In the genomic region with DNA sequence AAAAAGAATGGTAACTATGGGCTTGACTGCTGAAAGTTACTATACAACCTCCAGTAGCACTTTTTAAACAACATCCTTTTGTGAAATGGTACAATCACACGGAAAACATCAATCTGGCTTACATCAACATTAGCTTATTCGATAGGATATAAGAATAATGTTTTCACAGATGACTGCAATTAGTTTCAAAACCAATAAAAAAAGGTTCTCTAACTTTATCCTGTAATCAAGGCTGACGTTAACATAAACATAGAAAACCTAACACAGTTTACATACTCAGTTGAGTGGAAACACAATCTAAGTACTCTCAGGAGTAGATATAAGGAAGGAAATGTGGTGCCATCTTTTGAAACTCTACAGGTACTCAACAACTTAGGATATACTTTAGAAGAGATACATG, we compare ENCODE assay signal across 21 cellular contexts.
DNase-seq lines count a peak whose midpoint lies in the region; ATAC-seq, FAIRE-seq and TF ChIP-seq lines count a peak whose summit lies in the region.
"Had no signal": no experiment of that assay in that cellular context is flagged by ENCODE, and none has a peak within 500 bp of the region (broad histone marks: within the 10 kb centered on the region; RNA-seq: fewer than 3 reads in every experiment).

No MANE protein-coding gene starts in this region.

- H3K36me3 Mint-ChIP-seq in HFFc6 (ENCODE audit: low read depth), result peaks cover 5% of the 10 kb centered on the region
- no peaks in the 10 kb centered on the region for H3K36me3 Mint-ChIP-seq in activated CD4-positive, alpha-beta memory T cell treated with anti-CD3 and anti-CD28 coated beads for 36 hours

- ATAC-seq in K562 (no peak), HG03442 (IDR thresholded peaks at IDR 0.05; ENCODE audit: unreplicated experiment) (no peak)

- no peak for DNase-seq in D721Med (ENCODE audit: insufficient read length, low spot score)
- no peak for DNase-seq in K562 (ENCODE audit: extremely low read depth in 1 of 4, low spot score in 3 of 4)
- no peak for DNase-seq in keratinocyte (ENCODE audit: low read depth, low spot score)
- DNase-seq in HFFc6, result no peak
- DNase-seq in activated CD4-positive, alpha-beta memory T cell treated with anti-CD3 and anti-CD28 coated beads for 36 hours, result no peak
- DNase-seq in thyroid gland, result no peak
- DNase-seq: 8988T; BE2C; C1 segment of cervical spinal cord; Caco-2; CD4-positive, alpha-beta T cell; DMS153; DMS79; GF-D8; GOT3; H9; KG1 had no signal

- no peak overlapping the region for H3K27ac Mint-ChIP-seq in HFFc6
- no peak overlapping the region for H3K27ac Mint-ChIP-seq in activated CD4-positive, alpha-beta memory T cell treated with anti-CD3 and anti-CD28 coated beads for 36 hours
- H3K27ac Mint-ChIP-seq: CD4-positive, alpha-beta T cell; H9; IgD-negative memory B cell had no signal

- dilution Hi-C loops in keratinocyte (cut with MboI; ENCODE audit: extremely low pct_ligation_motif_present, low sequenced_read_pairs), result no loop called here

- TF ChIP-seq CTCF in D721Med (IDR thresholded peaks at IDR 0.05; ENCODE audit: insufficient read depth, missing control alignments), result no peak
- no peak for TF ChIP-seq CTCF in HEK293 (tag by site-specific recombination; IDR thresholded peaks at IDR 0.05)
- no peak for TF ChIP-seq CTCF in K562 (IDR thresholded peaks at IDR 0.05 in 2 of 3, conservative IDR thresholded peaks at IDR 0.05 in 1 of 3; ENCODE audit: insufficient read depth in 2 of 3, low read depth in 1 of 3, low read length in 3 of 3)
- TF ChIP-seq CTCF in keratinocyte (optimal IDR thresholded peaks at IDR 0.05 in 1 of 3, IDR thresholded peaks at IDR 0.05 in 1 of 3, conservative IDR thresholded peaks at IDR 0.05 in 1 of 3; ENCODE audit: extremely low read depth in 1 of 3, insufficient read depth in 2 of 3, low read length in 3 of 3), result no peak
- no peak for TF ChIP-seq CTCF in HFFc6 (IDR thresholded peaks at IDR 0.05)
- TF ChIP-seq CTCF in thyroid gland (IDR thresholded peaks at IDR 0.05), result no peak

- TF ChIP-seq RAD21 in K562 (CRISPR knock-in tag; conservative IDR thresholded peaks at IDR 0.05 in 1 of 2, IDR thresholded peaks at IDR 0.05 in 1 of 2), result no peak

- no peaks in the 10 kb centered on the region for H3K9me3 Mint-ChIP-seq in HFFc6
- H3K9me3 Mint-ChIP-seq in activated CD4-positive, alpha-beta memory T cell treated with anti-CD3 and anti-CD28 coated beads for 36 hours, result no peaks in the 10 kb centered on the region
- H3K9me3 Mint-ChIP-seq: CD4-positive, alpha-beta T cell; IgD-negative memory B cell had no signal

- H3K27me3 ChIP-seq in K562 (ENCODE audit: control insufficient read depth in 2 of 2, insufficient read depth in 2 of 2, low read length in 2 of 2) (no peaks in the 10 kb centered on the region), keratinocyte (ENCODE audit: control insufficient read depth, extremely low read depth, insufficient read depth, low read length) (no peaks in the 10 kb centered on the region), thyroid gland (no peaks in the 10 kb centered on the region)
- H3K27me3 ChIP-seq: BE2C had no signal

- WGBS in K562 (ENCODE audit: insufficient coverage, low coverage, missing lambda C conversion rate), result 75% methylated on average over 3 of the region's 3 CpGs
- WGBS in thyroid gland, 2 donors, result 87 to 93% methylated on average over 3 of the region's 3 CpGs

- FAIRE-seq in D721Med (lab: Jason Lieb, UNC) (peak; percentile 6), K562 (lab: Jason Lieb, UNC) (peak; percentile 35), keratinocyte (lab: Jason Lieb, UNC) (peak; percentile 59)
- FAIRE-seq: HTR-8/SVneo had no signal

- no TSS peak for BruUV-seq in K562 (replicated peaks; lab: Mats Ljungman, UMichigan)

- H3K9me3 ChIP-seq in HEK293 (ENCODE audit: control insufficient read depth, insufficient read depth, low read depth, low read length) (no peaks in the 10 kb centered on the region), K562 (replicated peaks; ENCODE audit: control insufficient read depth, insufficient read depth, low read depth, low read length) (no peaks in the 10 kb centered on the region; the same call in 1 of the 2 replicates), keratinocyte (ENCODE audit: control insufficient read depth, low read depth, low read length) (no peaks in the 10 kb centered on the region), thyroid gland (no peaks in the 10 kb centered on the region)
- H3K9me3 ChIP-seq: BE2C, Caco-2 had no signal

- H3K4me3 Mint-ChIP-seq in HFFc6, result no peak overlapping the region
- H3K4me3 Mint-ChIP-seq in activated CD4-positive, alpha-beta memory T cell treated with anti-CD3 and anti-CD28 coated beads for 36 hours, result no peak overlapping the region
- H3K4me3 Mint-ChIP-seq: CD4-positive, alpha-beta T cell; H9; IgD-negative memory B cell had no signal

- H3K79me2 ChIP-seq in K562 (ENCODE audit: control insufficient read depth, insufficient read depth, low read length) (peaks cover 70% of the 10 kb centered on the region), keratinocyte (ENCODE audit: control insufficient read depth, insufficient read depth, low read length) (peaks cover 96% of the 10 kb centered on the region)

- no peaks in the 10 kb centered on the region for H3K27me3 Mint-ChIP-seq in HFFc6 (ENCODE audit: insufficient read depth)
- no peaks in the 10 kb centered on the region for H3K27me3 Mint-ChIP-seq in activated CD4-positive, alpha-beta memory T cell treated with anti-CD3 and anti-CD28 coated beads for 36 hours
- H3K27me3 Mint-ChIP-seq: CD4-positive, alpha-beta T cell; IgD-negative memory B cell had no signal

- H4K20me1 ChIP-seq in K562 (replicated peaks; ENCODE audit: control insufficient read depth, insufficient read depth, low read length) (no peaks in the 10 kb centered on the region), keratinocyte (ENCODE audit: control insufficient read depth, extremely low read depth, insufficient read depth, low read length) (peaks cover 16% of the 10 kb centered on the region)

- CTCF ChIA-PET in HEK293 (lab: Yijun Ruan, JAX) (interaction anchor here (0.6 to 2.1 kb wide), 2 partner anchors 9 to 247 kb away, joined by 3 to 11 read pairs; no protein-coding TSS in a partner anchor), K562 (lab: Yijun Ruan, JAX; ENCODE audit: low intra/inter-chr PET ratio) (no interaction called here)
- CTCF ChIA-PET in activated CD4-positive, alpha-beta memory T cell treated with anti-CD3 and anti-CD28 coated beads for 36 hours (lab: Charles Lee), result interaction anchor here (1.0 kb wide), 1 partner anchor 9 kb away, joined by 3 read pairs; no protein-coding TSS in a partner anchor

- H3K36me3 ChIP-seq in HEK293 (ENCODE audit: control insufficient read depth in 2 of 2, insufficient read depth in 1 of 2, low read length in 2 of 2) (peaks cover 0 to 4% of the 10 kb centered on the region in 2 experiments; a peak in 1 of 3 replicates), K562 (ENCODE audit: control insufficient read depth, insufficient read depth, low read length) (peaks cover 11% of the 10 kb centered on the region), keratinocyte (ENCODE audit: control insufficient read depth in 2 of 2, extremely low read depth in 1 of 2, insufficient read depth in 2 of 2, low read length in 2 of 2) (peaks cover 2 to 7% of the 10 kb centered on the region in 2 experiments), thyroid gland (no peaks in the 10 kb centered on the region)
- H3K36me3 ChIP-seq: BE2C had no signal

- POLR2A ChIA-PET in HEK293 (lab: Yijun Ruan, JAX) (no interaction called here), K562 (lab: Yijun Ruan, JAX) (no interaction called here)
- POLR2A ChIA-PET in activated CD4-positive, alpha-beta memory T cell treated with anti-CD3 and anti-CD28 coated beads for 36 hours (lab: Charles Lee), result no interaction called here

- in situ Hi-C loops in K562 (cut with MboI), result no loop called here

- no peak for TF ChIP-seq EP300 in K562 (IDR thresholded peaks at IDR 0.05; ENCODE audit: low read length)

- H2AFZ ChIP-seq in K562 (ENCODE audit: low read depth, low read length), result no peak overlapping the region
- H2AFZ ChIP-seq in keratinocyte (ENCODE audit: control insufficient read depth, low read length), result no peak overlapping the region

- H3K9me1 ChIP-seq in K562 (ENCODE audit: control insufficient read depth, insufficient read depth, low read length), result no peaks in the 10 kb centered on the region
- no peaks in the 10 kb centered on the region for H3K9me1 ChIP-seq in keratinocyte (ENCODE audit: control insufficient read depth, extremely low read depth, insufficient read depth, low read length)

- no peak overlapping the region for H3K4me3 ChIP-seq in HEK293 (ENCODE audit: low read depth, low read length)
- no peak overlapping the region for H3K4me3 ChIP-seq in K562
- no peak overlapping the region for H3K4me3 ChIP-seq in keratinocyte (ENCODE audit: control insufficient read depth in 2 of 3, extremely low read depth in 1 of 3, insufficient read depth in 2 of 3, low read depth in 1 of 3, low read length in 3 of 3)
- H3K4me3 ChIP-seq in thyroid gland (replicated peaks in 1 of 3), result no peak overlapping the region

- TF ChIP-seq POLR2A in K562 (conservative IDR thresholded peaks at IDR 0.05) (no peak), thyroid gland (IDR thresholded peaks at IDR 0.05) (no peak)

- intact Hi-C loops in K562 (cut with micrococcal nuclease) (no loop called here), thyroid gland (cut with DNase I) (no loop called here)
- intact Hi-C loops in activated CD4-positive, alpha-beta memory T cell treated with anti-CD3 and anti-CD28 coated beads for 36 hours (cut with micrococcal nuclease), result no loop called here

- H3K27ac ChIP-seq in HEK293 (ENCODE audit: extremely low read depth, low read depth, low read length) (no peak overlapping the region), K562 (ENCODE audit: extremely low read depth, low read depth, low read length) (no peak overlapping the region), keratinocyte (ENCODE audit: control insufficient read depth, insufficient read depth, low read length) (no peak overlapping the region), thyroid gland (no peak overlapping the region)

- no peak overlapping the region for H3K4me2 ChIP-seq in K562 (ENCODE audit: insufficient read depth, low read length)
- no peak overlapping the region for H3K4me2 ChIP-seq in keratinocyte (ENCODE audit: control insufficient read depth, extremely low read depth, insufficient read depth, low read depth, low read length)

- H3K4me1 Mint-ChIP-seq in HFFc6 (ENCODE audit: low read depth), result peaks cover 30% of the 10 kb centered on the region; the same call in 1 of the 2 replicates
- H3K4me1 Mint-ChIP-seq in activated CD4-positive, alpha-beta memory T cell treated with anti-CD3 and anti-CD28 coated beads for 36 hours (ENCODE audit: low read depth), result peaks cover 12% of the 10 kb centered on the region

- H3K4me1 ChIP-seq in HEK293 (ENCODE audit: control insufficient read depth, insufficient read depth, low read length), result no peaks in the 10 kb centered on the region
- H3K4me1 ChIP-seq in K562 (replicated peaks in 1 of 2; ENCODE audit: control insufficient read depth in 2 of 2, insufficient read depth in 2 of 2, low read length in 2 of 2), result no peaks in the 10 kb centered on the region
- peaks cover 2% of the 10 kb centered on the region for H3K4me1 ChIP-seq in keratinocyte (ENCODE audit: control insufficient read depth, extremely low read depth, insufficient read depth, low read length)
- H3K4me1 ChIP-seq in thyroid gland, result no peaks in the 10 kb centered on the region
- H3K4me1 ChIP-seq: Caco-2 had no signal

- no peak overlapping the region for H3K9ac ChIP-seq in K562 (ENCODE audit: insufficient read depth in 1 of 2, low read depth in 2 of 2, low read length in 2 of 2)
- H3K9ac ChIP-seq in keratinocyte (ENCODE audit: control insufficient read depth, extremely low read depth, insufficient read depth, low read length), result no peak overlapping the region
